ENCODE assay signal across 9 cellular contexts in genomic region chr16:81005644-81006471, GRCh38. TPM values are rescaled to one million over a fixed set of nuclear protein-coding genes. Genes with fewer than 3 reads are reported as not detected.
DNase-seq lines count a peak whose midpoint lies in the region; ATAC-seq, FAIRE-seq and TF ChIP-seq lines count a peak whose summit lies in the region.
"Had no signal": no experiment of that assay in that cellular context is flagged by ENCODE, and none has a peak within 500 bp of the region (broad histone marks: within the 10 kb centered on the region; RNA-seq: fewer than 3 reads in every experiment).

No MANE protein-coding gene starts in this region.

- H2BK20ac ChIP-seq in H1 (ENCODE audit: low read length): no peak overlapping the region

- 26% methylated on average over 26 of the region's 27 CpGs; no CpG with 5 or more reads in 1 of the 2 experiments for WGBS in H1 (ENCODE audit: extremely low coverage in 1 of 2, insufficient coverage in 1 of 2, insufficient read length in 1 of 2, insufficient replicate concordance in 2 of 2, low coverage in 1 of 2, low lambda C conversion rate in 2 of 2, missing lambda C conversion rate in 1 of 2), 2 experiments

- H3K79me1 ChIP-seq in H1 (ENCODE audit: low read depth, low read length): peaks cover 4% of the 10 kb centered on the region; the same call in 1 of the 2 replicates

- H3K27me3 ChIP-seq in H1 (replicated peaks in 1 of 4; ENCODE audit: control insufficient read depth in 3 of 4, extremely low read depth in 1 of 4, insufficient read depth in 3 of 4, low read length in 3 of 4): no peaks in the 10 kb centered on the region

- H3K4me2 ChIP-seq in H1 (ENCODE audit: insufficient read depth in 1 of 2, low read depth in 2 of 2, low read length in 2 of 2): peak overlapping the region; percentile 61 to 93

- peak overlapping the region; percentile 100; the same call in 1 of the 2 replicates for H2BK5ac ChIP-seq in H1 (ENCODE audit: low read depth, low read length)

- peaks cover 0 to 6% (median 0%) of the 10 kb centered on the region in 4 experiments; a peak in 1 of 8 replicates for H3K36me3 ChIP-seq in H1 (ENCODE audit: control insufficient read depth in 2 of 4, insufficient read depth in 4 of 4, low read length in 3 of 4)

- no peak overlapping the region for H3K23ac ChIP-seq in H1 (ENCODE audit: insufficient read length)

- no peak overlapping the region for H4K8ac ChIP-seq in H1 (ENCODE audit: extremely low read depth, insufficient read depth, low read length)

- H4K91ac ChIP-seq in H1 (replicated peaks; ENCODE audit: insufficient read length, low read length): no peak overlapping the region

- H3K4me3 ChIP-seq in H1 (ENCODE audit: extremely low read depth in 1 of 4, insufficient read depth in 2 of 4, low read depth in 3 of 4, low read length in 4 of 4): peak overlapping the region; percentile 82 to 98 (median 91)

- H2BK120ac ChIP-seq in H1 (replicated peaks; ENCODE audit: low read depth, low read length): no peak overlapping the region

- CTCF ChIA-PET in RWPE1 (lab: Yijun Ruan, JAX) (interaction anchor here (0.6 to 0.7 kb wide), 3 partner anchors 18 to 1641 kb away, joined by 3 to 5 read pairs (median 5); no protein-coding TSS in a partner anchor), H1 (lab: Charles Lee; ENCODE audit: partially characterized antibody) (interaction anchor here (0.5 to 7.1 kb wide), 11 partner anchors 8 to 101 kb away, joined by 3 to 83 read pairs (median 3); partner anchors contain the start of gene C16orf46)

- TF ChIP-seq RAD21 in H1 (IDR thresholded peaks at IDR 0.05 in 1 of 2, conservative IDR thresholded peaks at IDR 0.05 in 1 of 2; ENCODE audit: low read depth in 2 of 2, low read length in 2 of 2): no peak

- no peak for TF ChIP-seq POLR2A in H1 (IDR thresholded peaks at IDR 0.05; ENCODE audit: control extremely low read depth in 1 of 2, low read depth in 2 of 2, low read length in 2 of 2)

- peaks cover 42% of the 10 kb centered on the region for H3K4me1 Mint-ChIP-seq in T-helper 2 cell treated with Interferon-gamma antibody and Interleukin-4, amounts not matched to agents 5 μg/mL and 100 μg/mL, for 36 hours (ENCODE audit: low read depth)
- H3K4me1 Mint-ChIP-seq in nephron progenitor cell: peaks cover 45% of the 10 kb centered on the region

- FAIRE-seq in H1 (lab: Jason Lieb, UNC): no peak
- FAIRE-seq: endometrium had no signal

- peak overlapping the region; percentile 95 for H3K4me3 Mint-ChIP-seq in T-helper 2 cell treated with Interferon-gamma antibody and Interleukin-4, amounts not matched to agents 5 μg/mL and 100 μg/mL, for 36 hours
- H3K4me3 Mint-ChIP-seq in nephron progenitor cell: peak overlapping the region; percentile 97

- H3K9me3 ChIP-seq in H1 (ENCODE audit: insufficient read depth in 2 of 2, low read depth in 1 of 2, low read length in 1 of 2): no peaks in the 10 kb centered on the region

- peaks cover 6% of the 10 kb centered on the region; the same call in 1 of the 2 replicates for H3K23me2 ChIP-seq in H1 (ENCODE audit: low read depth, low read length)

- no peak for TF ChIP-seq CTCF in RWPE1 (conservative IDR thresholded peaks at IDR 0.05; ENCODE audit: low read depth)
- no peak for TF ChIP-seq CTCF in H1 (IDR thresholded peaks at IDR 0.05; ENCODE audit: control extremely low read depth in 1 of 3, insufficient read depth in 1 of 3, low read depth in 1 of 3, low read length in 3 of 3)
- no peak for TF ChIP-seq CTCF in nephron progenitor cell (IDR thresholded peaks at IDR 0.05)

- peaks cover 2 to 11% of the 10 kb centered on the region in 2 experiments for H4K20me1 ChIP-seq in H1 (replicated peaks in 1 of 2; ENCODE audit: control insufficient read depth in 1 of 2, insufficient read depth in 2 of 2, low read length in 2 of 2)

- no peaks in the 10 kb centered on the region for H3K27me3 Mint-ChIP-seq in T-helper 2 cell treated with Interferon-gamma antibody and Interleukin-4, amounts not matched to agents 5 μg/mL and 100 μg/mL, for 36 hours (ENCODE audit: low read depth)
- no peaks in the 10 kb centered on the region for H3K27me3 Mint-ChIP-seq in nephron progenitor cell (ENCODE audit: low read depth, poor library complexity)

- no peak overlapping the region for H2BK12ac ChIP-seq in H1 (ENCODE audit: low read depth, low read length)

- peaks cover 0 to 9% (median 2%) of the 10 kb centered on the region in 4 experiments; a peak in 2 of 7 replicates for H3K4me1 ChIP-seq in H1 (replicated peaks in 1 of 4; ENCODE audit: control insufficient read depth in 3 of 4, insufficient read depth in 4 of 4, low read length in 3 of 4)

- H2BK15ac ChIP-seq in H1 (ENCODE audit: low read length): peak overlapping the region; percentile 49; the same call in 1 of the 2 replicates

- peaks cover 41% of the 10 kb centered on the region for H3K36me3 Mint-ChIP-seq in T-helper 2 cell treated with Interferon-gamma antibody and Interleukin-4, amounts not matched to agents 5 μg/mL and 100 μg/mL, for 36 hours (ENCODE audit: low read depth)
- peaks cover 21% of the 10 kb centered on the region for H3K36me3 Mint-ChIP-seq in nephron progenitor cell (ENCODE audit: low read depth)

- no peak overlapping the region for H3K18ac ChIP-seq in H1 (ENCODE audit: extremely low read depth, low read length)

- no peak overlapping the region for H2AK5ac ChIP-seq in H1 (ENCODE audit: low read depth, low read length)

- peaks cover 19 to 84% of the 10 kb centered on the region in 2 experiments for H3K79me2 ChIP-seq in H1 (ENCODE audit: control insufficient read depth in 1 of 2, insufficient read depth in 2 of 2, low read length in 2 of 2)

- H4K5ac ChIP-seq in H1 (ENCODE audit: insufficient read length, low read depth, low read length): no peak overlapping the region

- no peak overlapping the region for H3K14ac ChIP-seq in H1 (ENCODE audit: insufficient read length)

- peak overlapping the region; percentile 100 for H3K27ac Mint-ChIP-seq in T-helper 2 cell treated with Interferon-gamma antibody and Interleukin-4, amounts not matched to agents 5 μg/mL and 100 μg/mL, for 36 hours
- peak overlapping the region; percentile 95 for H3K27ac Mint-ChIP-seq in nephron progenitor cell

- peak overlapping the region; percentile 63; the same call in 1 of the 2 replicates for H2AFZ ChIP-seq in H1 (ENCODE audit: low read length)

- no peak for ATAC-seq in HG03097 (IDR thresholded peaks at IDR 0.05; ENCODE audit: low FRiP score, unreplicated experiment)

- POLR2A ChIA-PET in RWPE1 (lab: Yijun Ruan, JAX; ENCODE audit: low non-redundant PET) (no interaction called here), H1 (lab: Charles Lee; ENCODE audit: partially characterized antibody) (interaction anchor here (1.6 to 3.1 kb wide), 3 partner anchors 25 to 72 kb away, joined by 4 to 24 read pairs (median 5); partner anchors contain the start of genes ATMIN and C16orf46)

- DNase-seq in T-helper 2 cell treated with Interferon-gamma antibody and Interleukin-4, amounts not matched to agents 5 μg/mL and 100 μg/mL, for 36 hours (ENCODE audit: low spot score): no peak
- DNase-seq in T-helper 2 cell (no peak), RWPE1 (ENCODE audit: low spot score) (peak; percentile 46), H1 (ENCODE audit: low read depth in 1 of 2, low spot score in 2 of 2) (no peak), nephron progenitor cell (peak; percentile 6), T1000 (lab: John Stamatoyannopoulos, UW) (no peak)
- no peak for DNase-seq in effector CD4-positive, alpha-beta T cell

- H3K56ac ChIP-seq in H1 (replicated peaks; ENCODE audit: insufficient read length, low read depth, low read length): no peak overlapping the region

- peak overlapping the region; percentile 89 to 100 (median 98) for H3K9ac ChIP-seq in H1 (replicated peaks in 1 of 4; ENCODE audit: extremely low read depth in 1 of 4, low read depth in 3 of 4, low read length in 3 of 4)

- no peaks in the 10 kb centered on the region for H3K9me3 Mint-ChIP-seq in T-helper 2 cell treated with Interferon-gamma antibody and Interleukin-4, amounts not matched to agents 5 μg/mL and 100 μg/mL, for 36 hours
- no peaks in the 10 kb centered on the region for H3K9me3 Mint-ChIP-seq in nephron progenitor cell

- H3K27ac ChIP-seq in RWPE1: peak overlapping the region; percentile 94
- H3K27ac ChIP-seq in H1 (ENCODE audit: low read depth, low read length): peak overlapping the region; percentile 100; the same call in 1 of the 2 replicates

- H3K4ac ChIP-seq in H1 (replicated peaks; ENCODE audit: insufficient read length, low read depth, low read length): no peak overlapping the region

- no peak for TF ChIP-seq EP300 in H1 (IDR thresholded peaks at IDR 0.05; ENCODE audit: borderline replicate concordance in 1 of 2, low read depth in 2 of 2, low read length in 2 of 2)

RNA-seq across cellular contexts. Expression of gene CMC2, which starts 0.8 kb away (rescaled TPM):
- 66.6 and 69.3 TPM in 2 replicates for total RNA-seq in H1 (2021; fragmentation: NEBNext Ultra II Directional; extraction: Animal tissue kit (Norgen Biotek cat#: 25700))
- polyA plus RNA-seq in H1 (2011; rRNA removed): 98.1 and 116 TPM in 2 replicates
- 133 TPM for polyA plus RNA-seq in H1 (2011; cell fraction: cytosol; rRNA removed)
- polyA plus RNA-seq in H1 (2011; cell fraction: nucleus; rRNA removed): 37.5 TPM
- 69.3 to 107 TPM (median 98.3 TPM) in 4 replicates for polyA plus RNA-seq in H1 (2012, experiment 1 of 2)
- 191 TPM for polyA plus RNA-seq in H1 (2012, experiment 2 of 2)
- 121 TPM for polyA plus RNA-seq in H1 (2013, experiment 1 of 2)
- 125 TPM for polyA plus RNA-seq in H1 (2013, experiment 2 of 2)
- 14.3 and 27.9 TPM in 2 replicates for polyA minus RNA-seq in H1 (2011; rRNA and poly(A)+ RNA removed)
- 23.6 TPM for polyA minus RNA-seq in H1 (2011; cell fraction: cytosol; rRNA and poly(A)+ RNA removed)
- polyA minus RNA-seq in H1 (2011; cell fraction: nucleus; rRNA and poly(A)+ RNA removed): 51.5 TPM

RNA-seq across cellular contexts. Expression of gene CENPN, which starts 1.2 kb away (rescaled TPM):
- total RNA-seq in H1 (2021; fragmentation: NEBNext Ultra II Directional; extraction: Animal tissue kit (Norgen Biotek cat#: 25700)): 57.2 and 67.0 TPM in 2 replicates
- 28.2 and 32.8 TPM in 2 replicates for polyA plus RNA-seq in H1 (2011; rRNA removed)
- polyA plus RNA-seq in H1 (2011; cell fraction: cytosol; rRNA removed): 74.7 TPM
- 15.3 TPM for polyA plus RNA-seq in H1 (2011; cell fraction: nucleus; rRNA removed)
- polyA plus RNA-seq in H1 (2012, experiment 1 of 2): 59.6 to 184 TPM (median 80.6 TPM) in 4 replicates
- 19.5 TPM for polyA plus RNA-seq in H1 (2012, experiment 2 of 2)
- 46.5 TPM for polyA plus RNA-seq in H1 (2013, experiment 1 of 2)
- polyA plus RNA-seq in H1 (2013, experiment 2 of 2): 42.9 TPM
- 29.8 and 37.1 TPM in 2 replicates for polyA minus RNA-seq in H1 (2011; rRNA and poly(A)+ RNA removed)
- polyA minus RNA-seq in H1 (2011; cell fraction: cytosol; rRNA and poly(A)+ RNA removed): 39.6 TPM
- polyA minus RNA-seq in H1 (2011; cell fraction: nucleus; rRNA and poly(A)+ RNA removed): 36.7 TPM

RNA-seq across cellular contexts. Expression of gene ATMIN, which starts 29.8 kb away (rescaled TPM):
- total RNA-seq in H1 (2021; fragmentation: NEBNext Ultra II Directional; extraction: Animal tissue kit (Norgen Biotek cat#: 25700)): 55.9 and 59.8 TPM in 2 replicates
- polyA plus RNA-seq in H1 (2011; rRNA removed): 20.2 and 34.8 TPM in 2 replicates
- polyA plus RNA-seq in H1 (2011; cell fraction: cytosol; rRNA removed): 25.3 TPM
- 18.3 TPM for polyA plus RNA-seq in H1 (2011; cell fraction: nucleus; rRNA removed)
- 27.0 to 40.7 TPM (median 34.3 TPM) in 4 replicates for polyA plus RNA-seq in H1 (2012, experiment 1 of 2)
- 5.1 TPM for polyA plus RNA-seq in H1 (2012, experiment 2 of 2)
- 37.1 TPM for polyA plus RNA-seq in H1 (2013, experiment 1 of 2)
- polyA plus RNA-seq in H1 (2013, experiment 2 of 2): 40.4 TPM
- 53.9 and 72.4 TPM in 2 replicates for polyA minus RNA-seq in H1 (2011; rRNA and poly(A)+ RNA removed)
- 26.3 TPM for polyA minus RNA-seq in H1 (2011; cell fraction: cytosol; rRNA and poly(A)+ RNA removed)
- polyA minus RNA-seq in H1 (2011; cell fraction: nucleus; rRNA and poly(A)+ RNA removed): 57.4 TPM

Comparison
In these comparisons a context has a peak if more than half of its experiments do, and no peak if none do; other contexts are left out.
1. DNase-seq: peak in RWPE1 (single experiment) and nephron progenitor cell (single experiment); none in T-helper 2 cell treated with Interferon-gamma antibody and Interleukin-4, amounts not matched to agents 5 μg/mL and 100 μg/mL, for 36 hours (single experiment), T-helper 2 cell (0 of 5), H1 (0 of 2), effector CD4-positive, alpha-beta T cell (single experiment) and T1000 (single experiment).